ENCODE assay signal across 8 cellular contexts in genomic region chr14:39168591-39168990, GRCh38. TPM values are rescaled to one million over a fixed set of nuclear protein-coding genes. Genes with fewer than 3 reads are reported as not detected.
DNase-seq lines count a peak whose midpoint lies in the region; ATAC-seq and TF ChIP-seq lines count a peak whose summit lies in the region.

No MANE protein-coding gene starts in this region.

- H3K27me3 ChIP-seq in SU-DHL-6 (ENCODE audit: low read length) (no peaks in the 10 kb centered on the region), fibroblast of lung (ENCODE audit: control insufficient read depth, insufficient read depth, low read length) (no peaks in the 10 kb centered on the region), psoas muscle (ENCODE audit: insufficient read depth in 3 of 3, low read length in 2 of 3) (no peaks in the 10 kb centered on the region)

- peak overlapping the region; percentile 98 for H3K4me2 ChIP-seq in SU-DHL-6 (ENCODE audit: low read depth, low read length, poor library complexity, severe bottlenecking)
- H3K4me2 ChIP-seq in fibroblast of lung (ENCODE audit: extremely low read depth, insufficient read depth, low read length): peak overlapping the region; percentile 95

- DNase-seq in GM12865 (ENCODE audit: low read depth): no peak
- DNase-seq in fibroblast of lung (ENCODE audit: low read depth in 2 of 2): no peak
- no peak for DNase-seq in psoas muscle
- no peak for DNase-seq in NCI-H2029 (lab: John Stamatoyannopoulos, UW)
- no peak for DNase-seq in COR-L47 (lab: John Stamatoyannopoulos, UW)

- H3K4me3 ChIP-seq in GM12865 (ENCODE audit: low read depth, low read length) (peak overlapping the region; percentile 72), SU-DHL-6 (ENCODE audit: insufficient read depth, low read length, poor library complexity, severe bottlenecking) (peak overlapping the region; percentile 97), fibroblast of lung (replicated peaks in 1 of 4; ENCODE audit: control extremely low read depth in 1 of 4, insufficient read depth in 1 of 4, low read depth in 3 of 4, low read length in 4 of 4) (peak overlapping the region; percentile 75 to 99 (median 87)), psoas muscle (peak overlapping the region; percentile 86)

- peaks cover 20% of the 10 kb centered on the region for H3F3A ChIP-seq in SU-DHL-6 (ENCODE audit: insufficient read depth)

- H3K79me2 ChIP-seq in SU-DHL-6 (ENCODE audit: insufficient read depth, low read length) (peaks cover 58% of the 10 kb centered on the region), fibroblast of lung (ENCODE audit: control insufficient read depth, insufficient read depth, low read length) (peaks cover 36% of the 10 kb centered on the region)

- H4K20me1 ChIP-seq in SU-DHL-6 (ENCODE audit: low read depth, low read length) (no peaks in the 10 kb centered on the region), fibroblast of lung (ENCODE audit: control insufficient read depth, extremely low read depth, insufficient read depth, low read length) (no peaks in the 10 kb centered on the region)

- no peak overlapping the region for H3K27ac ChIP-seq in SU-DHL-6 (ENCODE audit: low read depth, low read length)
- H3K27ac ChIP-seq in fibroblast of lung (ENCODE audit: insufficient read depth, low read length): no peak overlapping the region
- H3K27ac ChIP-seq in psoas muscle: peak overlapping the region; percentile 95

- H3K9me2 ChIP-seq in SU-DHL-6 (replicated peaks; ENCODE audit: insufficient read depth, low read length): no peaks in the 10 kb centered on the region

- ATAC-seq in psoas muscle (no peak), HG03039 (IDR thresholded peaks at IDR 0.05; ENCODE audit: unreplicated experiment) (no peak), GM18867 (IDR thresholded peaks at IDR 0.05; ENCODE audit: unreplicated experiment) (no peak)

- H2AFZ ChIP-seq in SU-DHL-6 (ENCODE audit: low read depth, low read length, severe bottlenecking) (no peak overlapping the region), fibroblast of lung (ENCODE audit: low read length) (no peak overlapping the region)

- 75 to 83% (median 77%) methylated on average over 4 of the region's 4 CpGs for WGBS in psoas muscle, 3 donors

- H3K4me1 ChIP-seq in fibroblast of lung (ENCODE audit: control insufficient read depth, extremely low read depth, insufficient read depth, low read length) (peaks cover 4% of the 10 kb centered on the region), psoas muscle (peaks cover 25% of the 10 kb centered on the region)

- no peaks in the 10 kb centered on the region for H3K9me3 ChIP-seq in SU-DHL-6 (ENCODE audit: insufficient read depth, low read length)
- H3K9me3 ChIP-seq in fibroblast of lung (ENCODE audit: control insufficient read depth, insufficient read depth, low read depth, low read length): no peaks in the 10 kb centered on the region
- H3K9me3 ChIP-seq in psoas muscle: no peaks in the 10 kb centered on the region

- intact Hi-C loops in psoas muscle (cut with DNase I): loop anchor here (5.0 to 10.0 kb wide), 2 partner anchors 51 to 196 kb away; no protein-coding TSS in a partner anchor

- TF ChIP-seq CTCF in GM12865 (IDR thresholded peaks at IDR 0.05; ENCODE audit: insufficient read depth, low read depth, low read length, missing control alignments) (no peak), SU-DHL-6 (IDR thresholded peaks at IDR 0.05; ENCODE audit: insufficient read depth, low read length, poor library complexity, severe bottlenecking) (no peak), fibroblast of lung (conservative IDR thresholded peaks at IDR 0.05 in 1 of 2, IDR thresholded peaks at IDR 0.05 in 1 of 2; ENCODE audit: low read depth in 1 of 2, low read length in 2 of 2) (no peak), psoas muscle (IDR thresholded peaks at IDR 0.05) (no peak)

- H3K9ac ChIP-seq in SU-DHL-6 (ENCODE audit: low read length) (peak overlapping the region; percentile 82), fibroblast of lung (ENCODE audit: insufficient read depth, low read length) (no peak overlapping the region)

- H3K36me3 ChIP-seq in SU-DHL-6 (ENCODE audit: low read length) (peaks cover 3% of the 10 kb centered on the region; the same call in 1 of the 2 replicates), fibroblast of lung (ENCODE audit: control insufficient read depth, insufficient read depth, low read length) (no peaks in the 10 kb centered on the region), psoas muscle (ENCODE audit: insufficient read depth in 1 of 2, low read depth in 1 of 2) (peaks cover 3 to 27% of the 10 kb centered on the region in 2 donors)

RNA-seq across cellular contexts. Expression of gene TRAPPC6B, which starts 1.5 kb away (rescaled TPM):
- total RNA-seq in fibroblast of lung (26.2 and 35.3 TPM in 2 replicates), psoas muscle (10 to 100 TPM; 19.8 to 23.2 (median 22.6) TPM)
- polyA plus RNA-seq in fibroblast of lung (25.4 and 31.5 TPM in 2 replicates), psoas muscle (10 to 100 TPM in 2 of 3 donors, 1 to 10 TPM in 1; 8.0 to 31.7 (median 10.4) TPM)
- 16.6 and 19.3 TPM in 2 replicates for polyA plus RNA-seq in fibroblast of lung (2012)
- polyA minus RNA-seq in fibroblast of lung (ENCODE audit: low replicate concordance): 1.4 and 3.6 TPM in 2 replicates

RNA-seq across cellular contexts. Expression of gene PNN, which starts 6.5 kb away (rescaled TPM):
- total RNA-seq in fibroblast of lung (13.1 and 14.4 TPM in 2 replicates), psoas muscle (10 to 100 TPM; 20.1 to 29.5 (median 26.4) TPM)
- polyA plus RNA-seq in fibroblast of lung (14.9 and 16.0 TPM in 2 replicates), psoas muscle (10 to 100 TPM; 17.0 to 33.1 (median 27.6) TPM)
- 27.0 and 29.2 TPM in 2 replicates for polyA plus RNA-seq in fibroblast of lung (2012)
- polyA minus RNA-seq in fibroblast of lung (ENCODE audit: low replicate concordance): 4.2 and 8.9 TPM in 2 replicates

RNA-seq across cellular contexts. Expression of gene GEMIN2, which starts 54.5 kb away (rescaled TPM):
- total RNA-seq in fibroblast of lung (16.5 and 27.0 TPM in 2 replicates), psoas muscle (10 to 100 TPM in 3 of 4 donors, 1 to 10 TPM in 1; 9.7 to 11.7 (median 10.8) TPM)
- polyA plus RNA-seq in fibroblast of lung (14.3 and 17.3 TPM in 2 replicates), psoas muscle (10 to 100 TPM; 14.2 to 22.6 (median 20.9) TPM)
- 6.0 and 6.8 TPM in 2 replicates for polyA plus RNA-seq in fibroblast of lung (2012)
- 0.78 TPM in 1 of 2 replicates, not detected in the other for polyA minus RNA-seq in fibroblast of lung (ENCODE audit: low replicate concordance)
